In genomic region chr14:32841698-32842097, GRCh38 we compare ENCODE assay signal across 34 cellular contexts.
"Had no signal": no experiment of that assay in that cellular context is flagged by ENCODE, and none has a peak within 500 bp of the region (broad histone marks: within the 10 kb centered on the region; RNA-seq: fewer than 3 reads in every experiment).

No MANE protein-coding gene starts in this region.

- H3K4me1 ChIP-seq: adrenal gland, ascending aorta, body of pancreas, breast epithelium had no signal

- H3K27ac ChIP-seq: adrenal gland, ascending aorta, body of pancreas, brain microvascular endothelial cell, breast epithelium, cardiac muscle cell had no signal

- H3K36me3 ChIP-seq: adrenal gland, ascending aorta, brain microvascular endothelial cell, breast epithelium, cardiac muscle cell had no signal

- H3K9me3 ChIP-seq: adrenal gland, ascending aorta, body of pancreas, breast epithelium had no signal

- H3K4me3 ChIP-seq: adrenal gland, ascending aorta, body of pancreas, breast epithelium, cardiac muscle cell had no signal

- H3K27me3 ChIP-seq: adrenal gland, ascending aorta, body of pancreas, brain microvascular endothelial cell, breast epithelium, cardiac muscle cell had no signal

- DNase-seq: activated effector memory CD4-positive, alpha-beta T cell treated with anti-CD3 and anti-CD28 coated beads, Interleukin-2, amount 50 U/mL, for 16 hours; activated effector memory CD4-positive, alpha-beta T cell treated with Interleukin-2 at 50 U/mL for 16 hours; activated gamma-delta T cell; activated gamma-delta T cell treated with Interleukin-2 at 50 U/mL for 16 hours; activated naive CD4-positive, alpha-beta T cell; activated naive CD4-positive, alpha-beta T cell treated with anti-CD3 and anti-CD28 coated beads for 36 hours; activated naive CD4-positive, alpha-beta T cell treated with anti-CD3 and anti-CD28 coated beads, Interleukin-2, amount 10 ng/mL, durations not matched to agents 7 days and 5 days; activated naive CD4-positive, alpha-beta T cell treated with anti-CD3 and anti-CD28 coated beads, Interleukin-2, amount 50 U/mL, for 16 hours; activated naive CD4-positive, alpha-beta T cell treated with Interleukin-2 at 50 U/mL for 16 hours; activated naive CD8-positive, alpha-beta T cell treated with anti-CD3 and anti-CD28 coated beads for 36 hours; activated naive CD8-positive, alpha-beta T cell treated with anti-CD3 and anti-CD28 coated beads, Interleukin-2, amount 10 ng/mL, durations not matched to agents 7 days and 5 days; activated naive CD8-positive, alpha-beta T cell treated with anti-CD3 and anti-CD28 coated beads, Interleukin-2, amount 50 U/mL, for 24 hours; activated T-cell treated with anti-CD3 and anti-CD28 coated beads, Interleukin-2, amount 50 U/mL, for 1 hour; activated T-cell treated with anti-CD3 and anti-CD28 coated beads, Interleukin-2, amount 50 U/mL, for 24 hours; activated T-cell treated with anti-CD3 and anti-CD28 coated beads, Interleukin-2, amount 50 U/mL, for 4 hours; activated T-cell treated with anti-CD3 and anti-CD28 coated beads, Interleukin-2, amount 50 U/mL, for 48 hours; activated T-cell treated with anti-CD3 and anti-CD28 coated beads, Interleukin-2, amount 50 U/mL, for 72 hours; adrenal gland; amniotic stem cell; amygdala; anterior cingulate cortex; aorta; body of pancreas; brain microvascular endothelial cell; caudate nucleus; central memory CD4-positive, alpha-beta T cell; cerebellar nuclear complex had no signal

- FAIRE-seq: astrocyte, bronchial epithelial cell had no signal

- ATAC-seq: activated naive CD4-positive, alpha-beta T cell treated with anti-CD3 and anti-CD28 coated beads, Interleukin-2, amount 50 U/mL, for 72 hours; activated naive CD8-positive, alpha-beta T cell treated with anti-CD3 and anti-CD28 coated beads, Interleukin-2, amount 50 U/mL, for 24 hours; activated T-cell treated with anti-CD3 and anti-CD28 coated beads, Interleukin-2, amount 50 U/mL, for 4 hours; activated T-cell treated with anti-CD3 and anti-CD28 coated beads, Interleukin-2, amount 50 U/mL, for 72 hours; activated T-helper 17 cell treated with anti-CD3 and anti-CD28 coated beads, Interleukin-2, amount 50 U/mL, for 72 hours; body of pancreas had no signal
